ENCODE assay signal across 22 cellular contexts in the genomic region with DNA sequence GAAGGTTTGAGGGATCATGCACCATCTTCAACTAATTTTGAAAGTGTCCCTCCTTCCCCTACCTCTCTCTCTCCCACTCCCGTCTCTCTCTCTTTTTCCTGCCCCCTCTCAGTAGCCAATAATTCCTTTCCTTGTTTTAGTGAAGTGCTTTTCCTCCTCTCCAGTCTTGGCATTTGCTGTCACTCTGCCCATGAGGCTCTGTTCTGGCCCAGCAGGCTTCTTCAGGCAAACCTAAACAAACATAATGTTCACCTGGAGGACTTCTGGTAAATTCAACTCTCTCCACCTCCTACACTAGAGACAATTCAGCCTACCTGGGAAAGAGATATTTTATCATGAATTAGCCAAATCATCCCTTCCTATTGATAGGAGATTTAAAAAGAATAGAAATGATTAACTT.
"Had no signal": no experiment of that assay in that cellular context is flagged by ENCODE, and none has a peak within 500 bp of the region (broad histone marks: within the 10 kb centered on the region; RNA-seq: fewer than 3 reads in every experiment).

No MANE protein-coding gene starts in this region.

- H3K4me3 ChIP-seq: left ventricle myocardium inferior, mucosa of descending colon, ovary, right atrium auricular region, right lobe of liver, smooth muscle cell, transverse colon, upper lobe of left lung had no signal

- H3K9me3 ChIP-seq: left ventricle myocardium inferior, mucosa of descending colon, ovary, right atrium auricular region, right lobe of liver, transverse colon, upper lobe of left lung had no signal

- H3K27ac ChIP-seq: left ventricle myocardium inferior, ovary, right atrium auricular region, right lobe of liver, transverse colon, upper lobe of left lung had no signal

- ATAC-seq: left colon; mucosa of descending colon; naive thymus-derived CD4-positive, alpha-beta T cell; natural killer cell treated with Interleukin-12 subunit alpha and Interleukin-12 subunit beta and Interleukin-15 and Interleukin-18, amount 100 ng/mL, for 72 hours; right lobe of liver; stimulated activated memory B cell treated with anti-CD40 and anti-IgM and Interleukin-4, amounts not matched to agents 10 μg/mL and 1 μg/mL and 100 μg/mL, for 72 hours; stimulated activated naive CD8-positive, alpha-beta T cell treated with anti-CD3 and anti-CD28 coated beads, Interleukin-15, amount 100 ng/mL, for 72 hours had no signal

- DNase-seq: hippocampal formation; kidney; left colon; left ventricle myocardium inferior; midbrain; mucosa of descending colon; naive thymus-derived CD4-positive, alpha-beta T cell; ovary; right lobe of liver; stimulated activated CD4-positive, alpha-beta T cell treated with anti-CD3 and anti-CD28 coated beads, Interleukin-1b, Interleukin-23, amount 100 ng/mL, for 48 hours; stimulated activated CD4-positive, alpha-beta T cell treated with anti-CD3 and anti-CD28 coated beads, Interleukin-2, amount 100 ng/mL, for 48 hours; stimulated activated CD4-positive, alpha-beta T cell treated with anti-CD3 and anti-CD28 coated beads, Interleukin-4, amount 100 ng/mL, for 4 hours; stimulated activated CD8-positive, alpha-beta memory T cell treated with anti-CD3 and anti-CD28 coated beads, Interleukin-4, amount 100 ng/mL, for 48 hours; stimulated activated naive CD4-positive, alpha-beta T cell treated with Interleukin-2 at 50 U/mL for 16 hours; stimulated activated naive CD8-positive, alpha-beta T cell treated with anti-CD3 and anti-CD28 coated beads, Interleukin-15, amount 100 ng/mL, for 72 hours; substantia nigra; transverse colon had no signal

- H3K4me1 ChIP-seq: left ventricle myocardium inferior, right atrium auricular region, right lobe of liver, transverse colon had no signal

- H3K27me3 ChIP-seq: ovary, right atrium auricular region, right lobe of liver, transverse colon, upper lobe of left lung had no signal

- H3K36me3 ChIP-seq: left ventricle myocardium inferior, ovary, right atrium auricular region, right lobe of liver, transverse colon, upper lobe of left lung had no signal
